19 cellular contexts compared by ENCODE assay signal in the genomic region with DNA sequence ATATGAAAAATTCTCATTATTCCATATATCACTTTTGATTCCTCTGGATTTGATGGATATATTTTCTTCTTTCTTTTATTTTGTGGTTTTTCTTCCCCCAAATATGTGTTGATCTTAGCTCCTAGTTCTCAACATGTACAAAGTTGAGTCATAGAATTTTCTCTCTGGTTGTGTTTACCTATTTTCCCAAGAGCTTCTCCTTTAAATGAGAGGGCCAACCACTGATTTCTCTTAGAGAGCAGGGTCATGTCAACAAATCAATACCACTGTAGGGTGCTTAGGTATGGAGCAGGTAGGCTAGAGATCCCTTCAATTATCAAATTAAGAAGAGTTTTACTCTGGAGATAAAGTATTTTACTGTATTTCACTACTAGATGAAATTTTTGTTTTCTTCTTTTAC.
"Had no signal": no experiment of that assay in that cellular context is flagged by ENCODE, and none has a peak within 500 bp of the region (broad histone marks: within the 10 kb centered on the region; RNA-seq: fewer than 3 reads in every experiment).

No MANE protein-coding gene starts in this region.

- H3K4me1 ChIP-seq: stomach, suprapubic skin, tibial nerve had no signal

- H3K4me3 ChIP-seq: adrenal gland, mucosa of descending colon, stomach, suprapubic skin, tibial nerve had no signal

- H3K27me3 ChIP-seq: adrenal gland, stomach, suprapubic skin, tibial nerve had no signal

- H3K27ac ChIP-seq: adrenal gland, stomach, suprapubic skin, tibial nerve had no signal

- ATAC-seq: activated naive CD4-positive, alpha-beta T cell treated with anti-CD3 and anti-CD28 coated beads, Interleukin-2, amount 50 U/mL, for 72 hours; effector memory CD8-positive, alpha-beta T cell; esophagus mucosa; left cardiac atrium; mucosa of descending colon; stimulated activated effector memory CD8-positive, alpha-beta T cell treated with anti-CD3 and anti-CD28 coated beads, Interleukin-12 subunit alpha, Interleukin-12 subunit beta, amount 100 ng/mL, for 72 hours had no signal

- H3K36me3 ChIP-seq: adrenal gland, stomach, suprapubic skin, tibial nerve had no signal

- H3K9me3 ChIP-seq: adrenal gland, mucosa of descending colon, stomach, suprapubic skin, tibial nerve had no signal

- DNase-seq: activated CD4-positive, alpha-beta T cell treated with anti-CD3 and anti-CD28 coated beads for 1 hour; activated gamma-delta T cell treated with Interleukin-2 at 50 U/mL for 16 hours; activated T-cell treated with anti-CD3 and anti-CD28 coated beads, Interleukin-2, amount 50 U/mL, for 1 hour; adrenal gland; caudate nucleus; effector memory CD8-positive, alpha-beta T cell; islet precursor cell; left cardiac atrium; mesendoderm; mucosa of descending colon; nephron progenitor cell; stimulated activated CD4-positive, alpha-beta T cell treated with anti-CD3 and anti-CD28 coated beads, Interleukin-1b, Interleukin-23, amount 100 ng/mL, for 48 hours; stomach; T-helper 1 cell had no signal
